15 cellular contexts compared by ENCODE assay signal in genomic region chr1:184910596-184910995, GRCh38.
DNase-seq lines count a peak whose midpoint lies in the region; ATAC-seq and TF ChIP-seq lines count a peak whose summit lies in the region.
"Had no signal": no experiment of that assay in that cellular context is flagged by ENCODE, and none has a peak within 500 bp of the region (broad histone marks: within the 10 kb centered on the region; RNA-seq: fewer than 3 reads in every experiment).

No MANE protein-coding gene starts in this region.

- WGBS in neuronal stem cell (ENCODE audit: extremely low coverage in 2 of 2, insufficient read length in 2 of 2, insufficient replicate concordance in 1 of 2), 2 donors, result no CpG with 5 or more reads among the region's 3 CpGs

- no peak overlapping the region for H3K14ac ChIP-seq in neuronal stem cell (ENCODE audit: low read length)

- no peaks in the 10 kb centered on the region for H3K79me2 ChIP-seq in PC-3 (ENCODE audit: low read length)

- intact Hi-C loops in PC-3 (cut with micrococcal nuclease), result no loop called here

- H3K9me3 ChIP-seq in T-helper 17 cell (ENCODE audit: control insufficient read depth, low read length, poor library complexity, severe bottlenecking) (no peaks in the 10 kb centered on the region), neuronal stem cell (replicated peaks in 1 of 2; ENCODE audit: control insufficient read depth in 2 of 2, insufficient read depth in 1 of 2, low read depth in 1 of 2, low read length in 2 of 2) (no peaks in the 10 kb centered on the region), PC-3 (ENCODE audit: low read length) (no peaks in the 10 kb centered on the region)
- H3K9me3 ChIP-seq: right lobe of liver had no signal

- no peak for TF ChIP-seq CTCF in AG09309 (IDR thresholded peaks at IDR 0.05; ENCODE audit: control insufficient read depth, insufficient read depth, low read depth, low read length, missing control alignments)
- no peak for TF ChIP-seq CTCF in PC-3 (conservative IDR thresholded peaks at IDR 0.05; ENCODE audit: low read depth, low read length)

- CTCF ChIA-PET in PC-3 (lab: Charles Lee), result no interaction called here

- H3K4me3 ChIP-seq in AG09309 (ENCODE audit: control insufficient read depth, low read depth, low read length) (no peak overlapping the region), neuronal stem cell (ENCODE audit: low read length in 2 of 2) (no peak overlapping the region), PC-3 (ENCODE audit: low read length) (no peak overlapping the region)
- H3K4me3 ChIP-seq: right lobe of liver had no signal

- POLR2A ChIA-PET in PC-3 (lab: Charles Lee; ENCODE audit: unreplicated experiment), result no interaction called here

- H2BK15ac ChIP-seq in neuronal stem cell (ENCODE audit: low read length), result no peak overlapping the region

- H3K4me1 ChIP-seq in neuronal stem cell (ENCODE audit: control insufficient read depth in 2 of 2, insufficient read depth in 1 of 2, low read depth in 1 of 2, low read length in 2 of 2) (peaks cover 0 to 1% of the 10 kb centered on the region in 2 donors), PC-3 (ENCODE audit: insufficient read depth, low read length) (peaks cover 7% of the 10 kb centered on the region)
- H3K4me1 ChIP-seq: right lobe of liver had no signal

- H3K36me3 Mint-ChIP-seq in T-helper 17 cell (ENCODE audit: low read depth), result peaks cover 3% of the 10 kb centered on the region
- H3K36me3 Mint-ChIP-seq in activated T-cell treated with anti-CD3 and anti-CD28 coated beads, Interleukin-2, amount 50 U/mL, for 4 hours (ENCODE audit: insufficient read depth), result no peaks in the 10 kb centered on the region
- H3K36me3 Mint-ChIP-seq: mesothelial cell of epicardium had no signal

- no peak overlapping the region for H3K9ac ChIP-seq in neuronal stem cell (ENCODE audit: low read depth, low read length, poor library complexity)
- no peak overlapping the region for H3K9ac ChIP-seq in PC-3 (ENCODE audit: low read length)

- H3K4ac ChIP-seq in neuronal stem cell (ENCODE audit: low read length), result no peak overlapping the region

- H3K27me3 Mint-ChIP-seq in T-helper 17 cell, result no peaks in the 10 kb centered on the region
- H3K27me3 Mint-ChIP-seq in activated T-cell treated with anti-CD3 and anti-CD28 coated beads, Interleukin-2, amount 50 U/mL, for 4 hours (ENCODE audit: low read depth), result no peaks in the 10 kb centered on the region
- H3K27me3 Mint-ChIP-seq: activated CD4-positive, alpha-beta T cell treated with anti-CD3 and anti-CD28 coated beads, Interleukin-2, amount 10 ng/mL, durations not matched to agents 7 days and 5 days had no signal

- no peaks in the 10 kb centered on the region for H3K27me3 ChIP-seq in neuronal stem cell (ENCODE audit: control insufficient read depth in 3 of 3, insufficient read depth in 3 of 3, low read depth in 1 of 3, low read length in 3 of 3)
- no peaks in the 10 kb centered on the region for H3K27me3 ChIP-seq in PC-3 (ENCODE audit: low read length)
- H3K27me3 ChIP-seq: right lobe of liver had no signal

- no peaks in the 10 kb centered on the region for H4K20me1 ChIP-seq in PC-3 (ENCODE audit: low read length)

- H2BK12ac ChIP-seq in neuronal stem cell (ENCODE audit: low read length), result no peak overlapping the region

- H3K27ac ChIP-seq in neuronal stem cell (replicated peaks; ENCODE audit: low read length) (no peak overlapping the region), PC-3 (ENCODE audit: low read length) (no peak overlapping the region)
- H3K27ac ChIP-seq: right lobe of liver had no signal

- peak; percentile 70 for DNase-seq in AG09309 (ENCODE audit: low read depth)
- DNase-seq in T-helper 17 cell, result no peak
- DNase-seq in fibroblast of peridontal ligament (ENCODE audit: extremely low read depth), result peak; percentile 53
- peak; percentile 5 for DNase-seq in neuronal stem cell (ENCODE audit: low spot score)
- no peak for DNase-seq in activated T-cell treated with anti-CD3 and anti-CD28 coated beads, Interleukin-2, amount 50 U/mL, for 4 hours
- no peak for DNase-seq in iPS-NIHi11 (ENCODE audit: low spot score)
- no peak for DNase-seq in PC-3
- no peak for DNase-seq in NCI-H748 treated with DMSO at 0.1 percent for 48 hours (lab: John Stamatoyannopoulos, UW)
- DNase-seq: activated CD4-positive, alpha-beta T cell treated with anti-CD3 and anti-CD28 coated beads, Interleukin-2, amount 10 ng/mL, durations not matched to agents 7 days and 5 days; DMS153; NCI-H1930; right lobe of liver; SW 1271 had no signal

- no peaks in the 10 kb centered on the region for H3K9me2 ChIP-seq in PC-3 (replicated peaks; ENCODE audit: low read length)

- ATAC-seq in T-helper 17 cell (no peak), PC-3 (no peak)
- no peak for ATAC-seq in activated T-cell treated with anti-CD3 and anti-CD28 coated beads, Interleukin-2, amount 50 U/mL, for 4 hours
- ATAC-seq: HepG2 had no signal

- H3K4me3 Mint-ChIP-seq in T-helper 17 cell, result no peak overlapping the region
- no peak overlapping the region for H3K4me3 Mint-ChIP-seq in activated T-cell treated with anti-CD3 and anti-CD28 coated beads, Interleukin-2, amount 50 U/mL, for 4 hours
- H3K4me3 Mint-ChIP-seq: activated CD4-positive, alpha-beta T cell treated with anti-CD3 and anti-CD28 coated beads, Interleukin-2, amount 10 ng/mL, durations not matched to agents 7 days and 5 days; mesothelial cell of epicardium had no signal

- no peak overlapping the region for H3K23ac ChIP-seq in neuronal stem cell (ENCODE audit: low read depth, low read length, poor library complexity)

- H3K4me2 ChIP-seq in neuronal stem cell (ENCODE audit: insufficient read depth, low read length, poor library complexity, severe bottlenecking) (no peak overlapping the region), PC-3 (ENCODE audit: low read length) (no peak overlapping the region)

- H3K4me1 Mint-ChIP-seq in T-helper 17 cell, result peaks cover 19% of the 10 kb centered on the region
- peaks cover 2% of the 10 kb centered on the region for H3K4me1 Mint-ChIP-seq in activated T-cell treated with anti-CD3 and anti-CD28 coated beads, Interleukin-2, amount 50 U/mL, for 4 hours (ENCODE audit: low read depth)

- H2AK5ac ChIP-seq in neuronal stem cell (ENCODE audit: low read depth, low read length), result no peak overlapping the region

- H3K36me3 ChIP-seq in neuronal stem cell (replicated peaks in 1 of 2; ENCODE audit: control insufficient read depth in 2 of 2, insufficient read depth in 2 of 2, low read length in 2 of 2), result no peaks in the 10 kb centered on the region
- no peaks in the 10 kb centered on the region for H3K36me3 ChIP-seq in PC-3 (ENCODE audit: low read depth, low read length)
- H3K36me3 ChIP-seq: right lobe of liver had no signal

- no peak overlapping the region for H2BK5ac ChIP-seq in neuronal stem cell (ENCODE audit: low read length)

- no peaks in the 10 kb centered on the region for H3K79me1 ChIP-seq in neuronal stem cell (ENCODE audit: low read depth, low read length)

- H3K9me3 Mint-ChIP-seq in activated T-cell treated with anti-CD3 and anti-CD28 coated beads, Interleukin-2, amount 50 U/mL, for 4 hours, result no peaks in the 10 kb centered on the region
- H3K9me3 Mint-ChIP-seq: activated CD4-positive, alpha-beta T cell treated with anti-CD3 and anti-CD28 coated beads, Interleukin-2, amount 10 ng/mL, durations not matched to agents 7 days and 5 days; mesothelial cell of epicardium had no signal

- H3K18ac ChIP-seq in neuronal stem cell (ENCODE audit: low read length), result no peak overlapping the region

- H3F3A ChIP-seq in PC-3 (ENCODE audit: low read length, unreplicated experiment), result no peaks in the 10 kb centered on the region

- no peak overlapping the region for H4K8ac ChIP-seq in neuronal stem cell (ENCODE audit: low read depth, low read length)

- H3K27ac Mint-ChIP-seq in T-helper 17 cell, result peak overlapping the region; percentile 27
- H3K27ac Mint-ChIP-seq: activated CD4-positive, alpha-beta T cell treated with anti-CD3 and anti-CD28 coated beads, Interleukin-2, amount 10 ng/mL, durations not matched to agents 7 days and 5 days; mesothelial cell of epicardium had no signal

- BruUV-seq in PC-3 (replicated peaks; lab: Mats Ljungman, UMichigan), result no TSS peak

- no peak overlapping the region for H4K91ac ChIP-seq in neuronal stem cell (ENCODE audit: low read depth, low read length, poor library complexity)

- no peak overlapping the region for H2BK120ac ChIP-seq in neuronal stem cell (ENCODE audit: low read depth, low read length)

- H2AFZ ChIP-seq in neuronal stem cell (ENCODE audit: low read length) (no peak overlapping the region), PC-3 (ENCODE audit: low read length) (no peak overlapping the region)

Comparison
In these comparisons a context has a peak if more than half of its experiments do, and no peak if none do; other contexts are left out.
1. DNase-seq: peak in AG09309 (single experiment), fibroblast of peridontal ligament (single experiment) and neuronal stem cell (single experiment); none in T-helper 17 cell (0 of 3), activated T-cell treated with anti-CD3 and anti-CD28 coated beads, Interleukin-2, amount 50 U/mL, for 4 hours (single experiment), iPS-NIHi11 (single experiment), PC-3 (single experiment) and NCI-H748 treated with DMSO at 0.1 percent for 48 hours (single experiment).